34 cellular contexts compared by ENCODE assay signal in the genomic region with DNA sequence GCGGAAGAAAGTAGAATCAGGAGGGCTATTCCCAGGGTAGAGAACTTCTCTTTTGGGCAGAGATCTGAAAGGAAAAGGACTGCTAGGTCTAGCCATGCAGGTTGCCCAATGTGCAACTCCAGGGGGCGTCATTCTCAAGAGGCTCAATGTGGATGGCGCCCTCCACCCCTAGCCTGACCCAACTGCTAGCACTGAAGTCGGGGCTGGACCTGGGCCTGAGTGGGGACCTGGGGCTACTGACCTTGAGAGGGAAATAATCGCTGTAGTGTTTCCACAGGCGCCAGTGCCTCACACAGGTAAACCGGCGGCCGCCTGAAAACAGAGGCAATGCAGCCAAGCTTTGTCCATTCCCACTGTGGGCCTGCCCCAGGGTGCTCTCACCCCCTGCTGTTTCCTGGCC. TPM values are rescaled to one million over a fixed set of nuclear protein-coding genes. Genes with fewer than 3 reads are reported as not detected.
"Had no signal": no experiment of that assay in that cellular context is flagged by ENCODE, and none has a peak within 500 bp of the region (broad histone marks: within the 10 kb centered on the region; RNA-seq: fewer than 3 reads in every experiment).

No MANE protein-coding gene starts in this region.

- H3K4me3 Mint-ChIP-seq: naive thymus-derived CD4-positive, alpha-beta T cell; nephron; stimulated activated naive B cell treated with anti-CD40 and anti-IgM and Interleukin-4, amounts not matched to agents 10 μg/mL and 1 μg/mL and 100 μg/mL, for 72 hours; stimulated activated naive CD8-positive, alpha-beta T cell treated with anti-CD3 and anti-CD28 coated beads, Interleukin-15, Interleukin-2, amounts not matched to agents 100 ng/mL and 50 ng/mL, for 24 hours had no signal

- H3K9me3 ChIP-seq: esophagus muscularis mucosa, gastroesophageal sphincter, heart left ventricle, left lung, ovary, psoas muscle, thoracic aorta, tibial nerve had no signal

- H3K27ac ChIP-seq: esophagus muscularis mucosa, foreskin keratinocyte, gastroesophageal sphincter, heart left ventricle, hepatocyte, left lung, ovary, psoas muscle, skin epidermis, thoracic aorta, tibial nerve had no signal

- H3K36me3 ChIP-seq: esophagus muscularis mucosa, gastroesophageal sphincter, heart left ventricle, left lung, ovary, thoracic aorta, tibial nerve had no signal

- ATAC-seq: heart left ventricle; left cardiac atrium; naive thymus-derived CD4-positive, alpha-beta T cell; psoas muscle; right cardiac atrium; stimulated activated naive B cell treated with anti-CD40 and anti-IgM and Interleukin-4, amounts not matched to agents 10 μg/mL and 1 μg/mL and 100 μg/mL, for 72 hours had no signal

- H3K27me3 ChIP-seq: esophagus muscularis mucosa, foreskin keratinocyte, gastroesophageal sphincter, hepatocyte, left lung, ovary had no signal

- H3K27me3 Mint-ChIP-seq: stimulated activated naive CD8-positive, alpha-beta T cell treated with anti-CD3 and anti-CD28 coated beads, Interleukin-15, Interleukin-2, amounts not matched to agents 100 ng/mL and 50 ng/mL, for 24 hours had no signal

- H3K4me3 ChIP-seq: esophagus muscularis mucosa, gastroesophageal sphincter, heart left ventricle, hepatocyte, left lung, ovary, psoas muscle, skin epidermis, thoracic aorta, tibial nerve had no signal

- H3K36me3 Mint-ChIP-seq: naive thymus-derived CD4-positive, alpha-beta T cell; stimulated activated naive B cell treated with anti-CD40 and anti-IgM and Interleukin-4, amounts not matched to agents 10 μg/mL and 1 μg/mL and 100 μg/mL, for 72 hours had no signal

- H3K4me1 Mint-ChIP-seq: naive thymus-derived CD4-positive, alpha-beta T cell; nephron; stimulated activated naive B cell treated with anti-CD40 and anti-IgM and Interleukin-4, amounts not matched to agents 10 μg/mL and 1 μg/mL and 100 μg/mL, for 72 hours had no signal

- H3K4me2 ChIP-seq: hepatocyte had no signal

- H3K79me2 ChIP-seq: hepatocyte had no signal

- DNase-seq: cerebellar nuclear complex; cortex of kidney; foreskin keratinocyte; heart left ventricle; left cardiac atrium; left lung; mesenchymal stem cell; midbrain; naive thymus-derived CD4-positive, alpha-beta T cell; nucleus accumbens; ovary; posterior cingulate gyrus; psoas muscle; right cardiac atrium; stimulated activated CD4-positive, alpha-beta T cell treated with anti-CD3 and anti-CD28 coated beads, Interleukin-15, amount 100 ng/mL, for 24 hours; stimulated activated CD4-positive, alpha-beta T cell treated with anti-CD3 and anti-CD28 coated beads, Interleukin-2, amount 100 ng/mL, for 48 hours; stimulated activated naive B cell treated with anti-CD40 and anti-IgM and Interleukin-4, amounts not matched to agents 10 μg/mL and 1 μg/mL and 100 μg/mL, for 72 hours had no signal

- H3K9me3 Mint-ChIP-seq: stimulated activated naive B cell treated with anti-CD40 and anti-IgM and Interleukin-4, amounts not matched to agents 10 μg/mL and 1 μg/mL and 100 μg/mL, for 72 hours; stimulated activated naive CD8-positive, alpha-beta T cell treated with anti-CD3 and anti-CD28 coated beads, Interleukin-15, Interleukin-2, amounts not matched to agents 100 ng/mL and 50 ng/mL, for 24 hours had no signal

- H3K4me1 ChIP-seq: esophagus muscularis mucosa, gastroesophageal sphincter, heart left ventricle, left lung, psoas muscle, tibial nerve had no signal

- H2AFZ ChIP-seq: hepatocyte had no signal

- H3K27ac Mint-ChIP-seq: naive thymus-derived CD4-positive, alpha-beta T cell; nephron; stimulated activated naive B cell treated with anti-CD40 and anti-IgM and Interleukin-4, amounts not matched to agents 10 μg/mL and 1 μg/mL and 100 μg/mL, for 72 hours; stimulated activated naive CD8-positive, alpha-beta T cell treated with anti-CD3 and anti-CD28 coated beads, Interleukin-15, Interleukin-2, amounts not matched to agents 100 ng/mL and 50 ng/mL, for 24 hours had no signal

RNA-seq across cellular contexts. Expression of gene AWAT2, which starts 6.1 kb away (rescaled TPM):
- total RNA-seq: epithelial cell of proximal tubule; esophagus muscularis mucosa; fibroblast of lung; foreskin keratinocyte; gastroesophageal sphincter; heart left ventricle; hepatocyte; kidney epithelial cell; left cardiac atrium; left lung; mucosa of gallbladder; naive thymus-derived CD4-positive, alpha-beta T cell; ovary; psoas muscle; renal cortical epithelial cell; right cardiac atrium; thoracic aorta; tibial nerve; urinary bladder had no signal
- polyA plus RNA-seq: fibroblast of lung; foreskin keratinocyte; heart left ventricle; hepatocyte; naive thymus-derived CD4-positive, alpha-beta T cell; psoas muscle; right cardiac atrium; urinary bladder had no signal

RNA-seq across cellular contexts. Expression of gene OTUD6A, which starts 18.6 kb away (rescaled TPM):
- total RNA-seq: dermis microvascular lymphatic vessel endothelial cell; epithelial cell of proximal tubule; esophagus muscularis mucosa; fibroblast of lung; foreskin keratinocyte; gastroesophageal sphincter; heart left ventricle; hepatocyte; kidney epithelial cell; left cardiac atrium; left lung; lower leg skin; lung microvascular endothelial cell; mucosa of gallbladder; naive thymus-derived CD4-positive, alpha-beta T cell; ovary; psoas muscle; renal cortical epithelial cell; right cardiac atrium; thoracic aorta; tibial nerve; urinary bladder had no signal
- polyA plus RNA-seq: fibroblast of lung; foreskin keratinocyte; heart left ventricle; hepatocyte; naive thymus-derived CD4-positive, alpha-beta T cell; ovary; psoas muscle; right cardiac atrium; urinary bladder had no signal
